Comparison of ENCODE assay signal across 20 cellular contexts in the genomic region with DNA sequence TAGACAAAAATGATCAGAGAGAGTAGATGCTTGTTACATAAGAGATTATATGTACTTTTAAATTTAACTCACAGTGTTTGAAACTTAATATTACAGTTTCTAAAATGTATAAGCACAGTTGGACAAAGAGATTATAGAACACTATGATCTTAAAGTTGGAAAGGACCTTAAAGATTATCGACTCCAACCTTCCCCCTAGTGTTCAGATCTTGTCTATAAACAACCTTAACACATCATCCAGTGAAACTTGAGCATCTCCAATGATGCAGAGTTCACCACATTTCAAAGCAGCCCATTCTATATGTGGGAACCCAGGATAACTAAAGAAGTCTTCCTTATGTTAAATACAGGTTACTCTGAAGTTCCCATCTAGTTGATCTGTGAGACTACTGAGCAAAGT.
DNase-seq lines count a peak whose midpoint lies in the region; ATAC-seq, FAIRE-seq and TF ChIP-seq lines count a peak whose summit lies in the region.
"Had no signal": no experiment of that assay in that cellular context is flagged by ENCODE, and none has a peak within 500 bp of the region (broad histone marks: within the 10 kb centered on the region; RNA-seq: fewer than 3 reads in every experiment).

No MANE protein-coding gene starts in this region.

- H3K4me3 ChIP-seq in HepG2 (replicated peaks in 1 of 3; ENCODE audit: insufficient read depth in 1 of 3, low read depth in 2 of 3, low read length in 3 of 3) (no peak overlapping the region), right lobe of liver (no peak overlapping the region), OCI-LY3 (ENCODE audit: low read length) (no peak overlapping the region), fibroblast of villous mesenchyme (ENCODE audit: low read depth, low read length) (no peak overlapping the region)
- H3K4me3 ChIP-seq: psoas muscle, vagina had no signal

- TF ChIP-seq CTCF in HepG2 (CRISPR knock-in tag; IDR thresholded peaks at IDR 0.05) = no peak
- TF ChIP-seq CTCF in right lobe of liver (IDR thresholded peaks at IDR 0.05) = no peak
- peak; percentile 21; the same call in 1 of the 2 replicates for TF ChIP-seq CTCF in OCI-LY3 (IDR thresholded peaks at IDR 0.05; ENCODE audit: low read depth, low read length)
- TF ChIP-seq CTCF in fibroblast of villous mesenchyme (IDR thresholded peaks at IDR 0.05; ENCODE audit: insufficient read depth, low read depth, low read length) = peak; percentile 20

- H2AFZ ChIP-seq in HepG2 (ENCODE audit: low read length) (no peak overlapping the region), OCI-LY3 (ENCODE audit: low read depth, low read length) (no peak overlapping the region)

- in situ Hi-C loops in HepG2 (cut with HindIII; ENCODE audit: extremely low pct_ligation_motif_present, low pct_unique_long_range_greater_than_20kb) = no loop called here

- no peak for TF ChIP-seq RAD21 in HepG2 (CRISPR knock-in tag; IDR thresholded peaks at IDR 0.05)

- H3K36me3 Mint-ChIP-seq in activated CD4-positive, alpha-beta T cell treated with anti-CD3 and anti-CD28 coated beads for 36 hours (ENCODE audit: low read depth) = no peaks in the 10 kb centered on the region

- peaks cover 15% of the 10 kb centered on the region for H3K9me3 Mint-ChIP-seq in activated CD4-positive, alpha-beta T cell treated with anti-CD3 and anti-CD28 coated beads for 36 hours (ENCODE audit: low read depth)

- no TSS peak for BruUV-seq in HepG2 (replicated peaks; lab: Mats Ljungman, UMichigan)

- no peaks in the 10 kb centered on the region for H3K79me2 ChIP-seq in HepG2 (ENCODE audit: insufficient read depth, low read length)
- H3K79me2 ChIP-seq in OCI-LY3 (ENCODE audit: low read length) = no peaks in the 10 kb centered on the region

- TF ChIP-seq POLR2A in HepG2 (IDR thresholded peaks at IDR 0.05; ENCODE audit: insufficient read depth in 1 of 2, low read depth in 2 of 2, low read length in 2 of 2) (no peak), right lobe of liver (IDR thresholded peaks at IDR 0.05) (no peak)

- no peaks in the 10 kb centered on the region for H3K27me3 Mint-ChIP-seq in activated CD4-positive, alpha-beta T cell treated with anti-CD3 and anti-CD28 coated beads for 36 hours
- H3K27me3 Mint-ChIP-seq: activated CD4-positive, alpha-beta T cell treated with anti-CD3 and anti-CD28 coated beads, Interleukin-2, amount 10 ng/mL, durations not matched to agents 24 days and 14 days had no signal

- no peak overlapping the region for H3K9ac ChIP-seq in HepG2 (ENCODE audit: insufficient read depth, low read depth, low read length)
- no peak overlapping the region for H3K9ac ChIP-seq in OCI-LY3 (ENCODE audit: low read length)

- POLR2A ChIA-PET in HepG2 (lab: Yijun Ruan, JAX) = no interaction called here
- POLR2A ChIA-PET in activated CD4-positive, alpha-beta T cell treated with anti-CD3 and anti-CD28 coated beads for 36 hours (lab: Charles Lee) = no interaction called here

- H3K36me3 ChIP-seq in HepG2 (replicated peaks in 1 of 2; ENCODE audit: control insufficient read depth in 1 of 2, insufficient read depth in 2 of 2, low read length in 2 of 2) = no peaks in the 10 kb centered on the region
- H3K36me3 ChIP-seq in right lobe of liver = no peaks in the 10 kb centered on the region
- H3K36me3 ChIP-seq in OCI-LY3 (replicated peaks; ENCODE audit: low read depth, low read length) = no peaks in the 10 kb centered on the region
- H3K36me3 ChIP-seq: brain microvascular endothelial cell, vagina had no signal

- H3K4me3 Mint-ChIP-seq in activated CD4-positive, alpha-beta T cell treated with anti-CD3 and anti-CD28 coated beads for 36 hours = no peak overlapping the region
- H3K4me3 Mint-ChIP-seq: activated CD4-positive, alpha-beta T cell treated with anti-CD3 and anti-CD28 coated beads, Interleukin-2, amount 10 ng/mL, durations not matched to agents 24 days and 14 days; nephron progenitor cell had no signal

- intact Hi-C loops in HepG2 (cut with micrococcal nuclease; ENCODE audit: unreplicated experiment) (no loop called here), right lobe of liver (cut with DNase I) (no loop called here)
- intact Hi-C loops in activated CD4-positive, alpha-beta T cell treated with anti-CD3 and anti-CD28 coated beads for 36 hours (cut with DNase I, micrococcal nuclease) = no loop called here

- H4K20me1 ChIP-seq in HepG2 (ENCODE audit: insufficient read depth, low read length) (no peaks in the 10 kb centered on the region), OCI-LY3 (ENCODE audit: insufficient read depth, low read length) (no peaks in the 10 kb centered on the region)

- no peak overlapping the region for H3K27ac ChIP-seq in HepG2 (ENCODE audit: extremely low read length, insufficient read depth, low read length)
- H3K27ac ChIP-seq in right lobe of liver = no peak overlapping the region
- H3K27ac ChIP-seq in OCI-LY3 (ENCODE audit: low read length) = no peak overlapping the region
- H3K27ac ChIP-seq: brain microvascular endothelial cell, psoas muscle, vagina had no signal

- no peak overlapping the region for H3K27ac Mint-ChIP-seq in activated CD4-positive, alpha-beta T cell treated with anti-CD3 and anti-CD28 coated beads for 36 hours
- H3K27ac Mint-ChIP-seq: activated CD4-positive, alpha-beta T cell treated with anti-CD3 and anti-CD28 coated beads, Interleukin-2, amount 10 ng/mL, durations not matched to agents 24 days and 14 days; nephron progenitor cell had no signal

- H3K9me3 ChIP-seq in HepG2 (ENCODE audit: low read length) (peaks cover 25% of the 10 kb centered on the region), right lobe of liver (no peaks in the 10 kb centered on the region), OCI-LY3 (ENCODE audit: insufficient read depth, low read length) (no peaks in the 10 kb centered on the region)
- H3K9me3 ChIP-seq: psoas muscle, vagina had no signal

- FAIRE-seq in HepG2 (lab: Jason Lieb, UNC) = no peak

- DNase-seq in HepG2 (ENCODE audit: low spot score) (no peak), right lobe of liver (no peak), fibroblast of villous mesenchyme (ENCODE audit: low read depth) (no peak), SW 1271 (lab: John Stamatoyannopoulos, UW) (no peak), AML-193 (lab: John Stamatoyannopoulos, UW) (no peak), NCI-H2107 treated with DMSO at 0.1 percent for 48 hours (lab: John Stamatoyannopoulos, UW; ENCODE audit: unreplicated experiment) (no peak)
- no peak for DNase-seq in activated CD4-positive, alpha-beta T cell treated with anti-CD3 and anti-CD28 coated beads for 36 hours
- DNase-seq: activated CD4-positive, alpha-beta T cell treated with anti-CD3 and anti-CD28 coated beads, Interleukin-2, amount 10 ng/mL, durations not matched to agents 24 days and 14 days; activated CD8-positive, alpha-beta memory T cell treated with anti-CD3 and anti-CD28 coated beads, Interleukin-2, amount 50 U/mL, for 4 hours; brain microvascular endothelial cell; left colon; midbrain; NCI-H2171; NCI-H82; nephron progenitor cell; psoas muscle; RPMI8226; stimulated activated CD8-positive, alpha-beta memory T cell treated with anti-CD3 and anti-CD28 coated beads, Interleukin-4, amount 100 ng/mL, for 48 hours had no signal

- TF ChIP-seq EP300 in HepG2 (IDR thresholded peaks at IDR 0.05; ENCODE audit: low read depth in 2 of 2, low read length in 2 of 2) (no peak), HepG2 (CRISPR knock-in tag; IDR thresholded peaks at IDR 0.05; ENCODE audit: borderline replicate concordance) (no peak)

- 0% methylated on average over 1 of the region's 1 CpG for WGBS in HepG2 (ENCODE audit: low lambda C conversion rate)
- WGBS in right lobe of liver (ENCODE audit: insufficient coverage, low coverage, low lambda C conversion rate, missing lambda C conversion rate) = 32% methylated on average over 1 of the region's 1 CpG

- H3K27me3 ChIP-seq in HepG2 (ENCODE audit: control insufficient read depth in 1 of 2, insufficient read depth in 2 of 2, low read length in 2 of 2) (no peaks in the 10 kb centered on the region), right lobe of liver (no peaks in the 10 kb centered on the region), OCI-LY3 (ENCODE audit: low read depth, low read length) (no peaks in the 10 kb centered on the region)
- H3K27me3 ChIP-seq: brain microvascular endothelial cell, vagina had no signal

- CTCF ChIA-PET in HepG2 (lab: Yijun Ruan, JAX; ENCODE audit: low intra/inter-chr PET ratio, low total read pairs) = no interaction called here
- CTCF ChIA-PET in activated CD4-positive, alpha-beta T cell treated with anti-CD3 and anti-CD28 coated beads for 36 hours (lab: Charles Lee) = interaction anchor here (0.7 kb wide), 1 partner anchor 26 kb away, joined by 4 read pairs; no protein-coding TSS in a partner anchor

- ATAC-seq in HepG2 (no peak), right lobe of liver (no peak)
- ATAC-seq in activated CD4-positive, alpha-beta T cell treated with anti-CD3 and anti-CD28 coated beads for 36 hours = no peak
- ATAC-seq: left colon, psoas muscle had no signal

- H3K4me1 Mint-ChIP-seq in activated CD4-positive, alpha-beta T cell treated with anti-CD3 and anti-CD28 coated beads for 36 hours = no peaks in the 10 kb centered on the region
- H3K4me1 Mint-ChIP-seq: activated CD4-positive, alpha-beta T cell treated with anti-CD3 and anti-CD28 coated beads, Interleukin-2, amount 10 ng/mL, durations not matched to agents 24 days and 14 days had no signal

- no peak overlapping the region for H3K4me2 ChIP-seq in HepG2 (ENCODE audit: low read depth, low read length)
- no peak overlapping the region for H3K4me2 ChIP-seq in OCI-LY3 (ENCODE audit: low read length)

- H3K4me1 ChIP-seq in HepG2 (ENCODE audit: insufficient read depth, low read length) = 0 out of 2 replicates have a peak, but pooled peaks cover 8% of the 10 kb centered on the region
- no peaks in the 10 kb centered on the region for H3K4me1 ChIP-seq in right lobe of liver
- no peaks in the 10 kb centered on the region for H3K4me1 ChIP-seq in OCI-LY3 (ENCODE audit: low read length)
- H3K4me1 ChIP-seq: psoas muscle, vagina had no signal

TF ChIP-seq in HepG2, 621 proteins besides CTCF, POLR2A, EP300 and RAD21:
- TF ChIP-seq ZNF17 (CRISPR knock-in tag; IDR thresholded peaks at IDR 0.05) (no peak), STAG1 (CRISPR knock-in tag; IDR thresholded peaks at IDR 0.05) (peak; percentile 44; the same call in 1 of the 2 replicates)

Comparison
In these comparisons a context has a peak if more than half of its experiments do, and no peak if none do; other contexts are left out.
1. CTCF ChIP-seq: peak in OCI-LY3 (single experiment) and fibroblast of villous mesenchyme (single experiment); none in HepG2 (single experiment) and right lobe of liver (0 of 4).